9 cellular contexts compared by ENCODE assay signal in the genomic region with DNA sequence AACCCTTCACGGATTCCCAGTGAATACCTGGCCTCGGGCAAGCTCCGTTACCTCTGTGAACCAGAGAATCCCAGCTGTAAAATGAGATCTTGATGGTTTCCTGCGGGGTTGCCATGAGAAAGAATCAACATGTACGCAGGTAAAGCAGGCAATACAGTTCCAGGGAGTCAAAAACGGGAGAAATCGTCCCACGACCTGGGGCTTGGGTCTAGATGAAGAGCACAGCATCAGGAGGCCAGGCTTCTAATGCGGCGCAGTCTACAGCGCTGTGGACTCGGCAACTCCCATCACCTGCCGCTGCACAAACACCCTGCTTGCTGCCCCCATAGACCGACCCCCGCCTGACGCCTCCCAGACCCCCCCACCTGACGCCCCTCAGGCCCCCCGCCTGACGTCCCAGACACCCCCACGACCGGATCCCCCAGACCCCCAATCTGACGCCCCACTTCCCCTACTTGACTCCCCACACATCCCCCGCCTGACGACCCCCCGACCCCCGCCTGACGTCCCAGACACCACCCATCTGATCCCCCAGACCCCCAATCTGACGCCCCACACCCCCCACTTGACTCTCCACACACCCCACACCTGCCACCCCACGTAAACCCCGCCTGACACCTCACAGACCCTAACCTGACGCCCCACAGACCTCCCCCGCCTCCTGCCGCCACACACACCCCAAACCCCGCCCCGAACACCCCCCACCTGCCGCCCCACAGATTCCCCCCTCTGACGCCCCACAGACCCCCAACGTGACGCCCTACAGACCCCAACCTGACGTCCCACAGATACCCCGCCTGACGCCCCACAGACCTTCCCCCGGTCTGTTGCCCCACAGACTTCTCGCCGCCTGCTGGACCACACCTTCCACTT. TPM values are rescaled to one million over a fixed set of nuclear protein-coding genes. Genes with fewer than 3 reads are reported as not detected.
A peak's percentile ranks its signal among the peaks of the same experiment; 100 is the strongest.
DNase-seq lines count a peak whose midpoint lies in the region; ATAC-seq and TF ChIP-seq lines count a peak whose summit lies in the region.
"Had no signal": no experiment of that assay in that cellular context is flagged by ENCODE, and none has a peak within 500 bp of the region (broad histone marks: within the 10 kb centered on the region; RNA-seq: fewer than 3 reads in every experiment).

No MANE protein-coding gene starts in this region.

- H3K9me3 ChIP-seq in lower lobe of right lung (no peaks in the 10 kb centered on the region), upper lobe of right lung (no peaks in the 10 kb centered on the region)
- H3K9me3 ChIP-seq: SJSA1 had no signal

- DNase-seq in GM03348 (ENCODE audit: low spot score) = peak; percentile 9
- DNase-seq in NCI-H345 (lab: John Stamatoyannopoulos, UW) = peak; percentile 64
- DNase-seq in chondrocyte (ENCODE audit: low spot score) = peak; percentile 68
- DNase-seq in lower lobe of right lung = peak; percentile 46
- DNase-seq in upper lobe of right lung = peak; percentile 66
- no peak for DNase-seq in SKM-1 (lab: John Stamatoyannopoulos, UW; ENCODE audit: unreplicated experiment)

- H3K36me3 Mint-ChIP-seq in chondrocyte (ENCODE audit: low read depth) = peaks cover 14% of the 10 kb centered on the region

- no peaks in the 10 kb centered on the region for H3K27me3 Mint-ChIP-seq in chondrocyte (ENCODE audit: low read depth)

- ATAC-seq in lower lobe of right lung (no peak), upper lobe of right lung (no peak), GM21786 (IDR thresholded peaks at IDR 0.05; ENCODE audit: unreplicated experiment) (no peak), GM21367 (IDR thresholded peaks at IDR 0.05; ENCODE audit: unreplicated experiment) (no peak)

- peak overlapping the region; percentile 65 for H3K27ac Mint-ChIP-seq in chondrocyte (ENCODE audit: unreplicated experiment)

- H3K4me3 Mint-ChIP-seq in chondrocyte (ENCODE audit: unreplicated experiment) = peak overlapping the region; percentile 69

- H3K27ac ChIP-seq in lower lobe of right lung = peak overlapping the region; percentile 7
- H3K27ac ChIP-seq in upper lobe of right lung = peak overlapping the region; percentile 65
- H3K27ac ChIP-seq: SJSA1 had no signal

- H3K27me3 ChIP-seq in lower lobe of right lung (ENCODE audit: low read depth) = no peaks in the 10 kb centered on the region
- no peaks in the 10 kb centered on the region for H3K27me3 ChIP-seq in upper lobe of right lung
- H3K27me3 ChIP-seq: SJSA1 had no signal

- peak overlapping the region; percentile 33 for H3K4me3 ChIP-seq in lower lobe of right lung
- peak overlapping the region; percentile 33 for H3K4me3 ChIP-seq in upper lobe of right lung

- TF ChIP-seq CTCF in chondrocyte (IDR thresholded peaks at IDR 0.05) = no peak
- TF ChIP-seq CTCF in lower lobe of right lung (IDR thresholded peaks at IDR 0.05) = no peak
- no peak for TF ChIP-seq CTCF in upper lobe of right lung (IDR thresholded peaks at IDR 0.05)

- intact Hi-C loops in lower lobe of right lung (cut with DNase I) = no loop called here
- intact Hi-C loops in upper lobe of right lung (cut with DNase I) = no loop called here

- H3K4me1 Mint-ChIP-seq in chondrocyte (ENCODE audit: low read depth) = peaks cover 38% of the 10 kb centered on the region

- no peaks in the 10 kb centered on the region for H3K9me3 Mint-ChIP-seq in chondrocyte (ENCODE audit: low read depth)

- H3K4me1 ChIP-seq in lower lobe of right lung = peaks cover 30% of the 10 kb centered on the region
- H3K4me1 ChIP-seq in upper lobe of right lung = peaks cover 27% of the 10 kb centered on the region

- H3K36me3 ChIP-seq in lower lobe of right lung = peaks cover 6% of the 10 kb centered on the region
- peaks cover 9% of the 10 kb centered on the region for H3K36me3 ChIP-seq in upper lobe of right lung

RNA-seq across cellular contexts. Expression of a gene that starts 0.6 kb away (rescaled TPM):
- total RNA-seq in chondrocyte (10.2 to 13.3 TPM (median 10.7 TPM) in 3 replicates), lower lobe of right lung (10.4 TPM), upper lobe of right lung (10.9 TPM)

RNA-seq across cellular contexts. Expression of a gene that starts 3.4 kb away (rescaled TPM):
- 6.5 to 8.1 TPM (median 7.1 TPM) in 3 replicates for total RNA-seq in chondrocyte
- 10.5 TPM for total RNA-seq in lower lobe of right lung
- 12.8 TPM for total RNA-seq in upper lobe of right lung

RNA-seq across cellular contexts. Expression of a gene that starts 54.8 kb away (rescaled TPM):
- total RNA-seq in chondrocyte (1.1 to 1.5 TPM (median 1.3 TPM) in 3 replicates), lower lobe of right lung (26.6 TPM), upper lobe of right lung (12.2 TPM)
